ENCODE assay signal across 9 cellular contexts in genomic region chr20:11229772-11230171, GRCh38.
DNase-seq lines count a peak whose midpoint lies in the region; TF ChIP-seq lines count a peak whose summit lies in the region.
"Had no signal": no experiment of that assay in that cellular context is flagged by ENCODE, and none has a peak within 500 bp of the region (broad histone marks: within the 10 kb centered on the region; RNA-seq: fewer than 3 reads in every experiment).

No MANE protein-coding gene starts in this region.

- CTCF ChIA-PET in SK-N-SH (lab: Yijun Ruan, JAX) = no interaction called here
- CTCF ChIA-PET in activated naive CD4-positive, alpha-beta T cell treated with anti-CD3 and anti-CD28 coated beads for 36 hours (lab: Charles Lee) = no interaction called here

- 6% methylated on average over 3 of the region's 3 CpGs for WGBS in SK-N-SH (ENCODE audit: low lambda C conversion rate)

- POLR2A ChIA-PET in SK-N-SH (lab: Yijun Ruan, JAX) = no interaction called here

- H3K4me1 ChIP-seq in SK-N-SH (ENCODE audit: control insufficient read depth in 1 of 2, insufficient read depth in 2 of 2, low read depth in 1 of 2, low read length in 1 of 2) (peaks cover 4 to 11% of the 10 kb centered on the region in 2 experiments; a peak in 3 of 4 replicates), cardiac muscle cell (ENCODE audit: low read depth) (peaks cover 12% of the 10 kb centered on the region), skeletal muscle satellite cell (ENCODE audit: control insufficient read depth, insufficient read depth, low read length) (peaks cover 24% of the 10 kb centered on the region)

- peaks cover 15% of the 10 kb centered on the region; the same call in 1 of the 2 replicates for H3K4me1 Mint-ChIP-seq in HFFc6 (ENCODE audit: low read depth)
- H3K4me1 Mint-ChIP-seq in activated naive CD4-positive, alpha-beta T cell treated with anti-CD3 and anti-CD28 coated beads for 36 hours (ENCODE audit: low read depth) = no peaks in the 10 kb centered on the region

- TF ChIP-seq EP300 in SK-N-SH (IDR thresholded peaks at IDR 0.05; ENCODE audit: borderline replicate concordance in 1 of 2, low read depth in 1 of 2, low read length in 1 of 2) = peak in 1 of 2 experiments; percentile 39; a peak in 1 of 4 replicates

- no peaks in the 10 kb centered on the region; the same call in 1 of the 2 replicates for H3K27me3 Mint-ChIP-seq in HFFc6 (ENCODE audit: insufficient read depth)
- no peaks in the 10 kb centered on the region for H3K27me3 Mint-ChIP-seq in activated naive CD4-positive, alpha-beta T cell treated with anti-CD3 and anti-CD28 coated beads for 36 hours (ENCODE audit: low read depth)

- no peaks in the 10 kb centered on the region; the same call in 1 of the 2 replicates for H3K9me3 Mint-ChIP-seq in HFFc6
- H3K9me3 Mint-ChIP-seq in activated naive CD4-positive, alpha-beta T cell treated with anti-CD3 and anti-CD28 coated beads for 36 hours = no peaks in the 10 kb centered on the region

- DNase-seq in HFFc6 = peak; percentile 85
- DNase-seq in SK-N-SH = no peak
- DNase-seq in cardiac muscle cell (ENCODE audit: low read depth in 1 of 2, low spot score in 1 of 2) = peak; percentile 46 to 98
- DNase-seq in effector CD4-positive, alpha-beta T cell = no peak
- no peak for DNase-seq in GDM1 (lab: John Stamatoyannopoulos, UW)
- no peak for DNase-seq in activated gamma-delta T cell (lab: John Stamatoyannopoulos, UW)
- DNase-seq in activated naive CD4-positive, alpha-beta T cell treated with anti-CD3 and anti-CD28 coated beads for 36 hours = no peak
- DNase-seq: cortex of kidney had no signal

- peak overlapping the region; percentile 45 for H3K4me2 ChIP-seq in SK-N-SH
- peak overlapping the region; percentile 77 for H3K4me2 ChIP-seq in skeletal muscle satellite cell (ENCODE audit: low read length)

- H3K9ac ChIP-seq in SK-N-SH (peak overlapping the region; percentile 18; the same call in 1 of the 2 replicates), skeletal muscle satellite cell (ENCODE audit: low read depth, low read length) (peak overlapping the region; percentile 59)

- intact Hi-C loops in activated naive CD4-positive, alpha-beta T cell treated with anti-CD3 and anti-CD28 coated beads for 36 hours (cut with micrococcal nuclease) = no loop called here

- peak overlapping the region; percentile 61 for H2AFZ ChIP-seq in SK-N-SH (ENCODE audit: low read depth)

- peak overlapping the region; percentile 47; the same call in 1 of the 2 replicates for H3K4me3 Mint-ChIP-seq in HFFc6
- H3K4me3 Mint-ChIP-seq in activated naive CD4-positive, alpha-beta T cell treated with anti-CD3 and anti-CD28 coated beads for 36 hours = no peak overlapping the region

- no peaks in the 10 kb centered on the region for H3K9me3 ChIP-seq in SK-N-SH
- H3K9me3 ChIP-seq in cardiac muscle cell (ENCODE audit: low read depth) = no peaks in the 10 kb centered on the region
- H3K9me3 ChIP-seq in skeletal muscle satellite cell (replicated peaks; ENCODE audit: low read length) = no peaks in the 10 kb centered on the region

- TF ChIP-seq CTCF in HFFc6 (IDR thresholded peaks at IDR 0.05) (no peak), SK-N-SH (IDR thresholded peaks at IDR 0.05) (no peak), cardiac muscle cell (IDR thresholded peaks at IDR 0.05; ENCODE audit: low read depth, low read length) (no peak)

- H3K27ac ChIP-seq in SK-N-SH (ENCODE audit: low read depth in 2 of 2, low read length in 1 of 2) (peak overlapping the region; percentile 22 to 74), cardiac muscle cell (peak overlapping the region; percentile 37)

- H3K27ac Mint-ChIP-seq in HFFc6 = peak overlapping the region; percentile 68; the same call in 1 of the 2 replicates
- no peak overlapping the region for H3K27ac Mint-ChIP-seq in activated naive CD4-positive, alpha-beta T cell treated with anti-CD3 and anti-CD28 coated beads for 36 hours

- H3K36me3 ChIP-seq in SK-N-SH (replicated peaks in 1 of 2; ENCODE audit: control insufficient read depth in 1 of 2, insufficient read depth in 2 of 2, low read length in 1 of 2) = no peaks in the 10 kb centered on the region
- H3K36me3 ChIP-seq in cardiac muscle cell = no peaks in the 10 kb centered on the region
- H3K36me3 ChIP-seq in skeletal muscle satellite cell (ENCODE audit: insufficient read depth, low read length) = no peaks in the 10 kb centered on the region

- TF ChIP-seq RAD21 in SK-N-SH (IDR thresholded peaks at IDR 0.05; ENCODE audit: low read length) = no peak

- no peaks in the 10 kb centered on the region for H3K36me3 Mint-ChIP-seq in HFFc6 (ENCODE audit: low read depth)
- no peaks in the 10 kb centered on the region for H3K36me3 Mint-ChIP-seq in activated naive CD4-positive, alpha-beta T cell treated with anti-CD3 and anti-CD28 coated beads for 36 hours (ENCODE audit: low read depth)

- H3K27me3 ChIP-seq in SK-N-SH (ENCODE audit: insufficient read depth) (no peaks in the 10 kb centered on the region), cardiac muscle cell (no peaks in the 10 kb centered on the region), skeletal muscle satellite cell (ENCODE audit: control insufficient read depth, insufficient read depth, low read length) (no peaks in the 10 kb centered on the region)

- H3K9me2 ChIP-seq in SK-N-SH = no peaks in the 10 kb centered on the region

- no peaks in the 10 kb centered on the region for H4K20me1 ChIP-seq in SK-N-SH (ENCODE audit: insufficient read depth)

- H3K4me3 ChIP-seq in SK-N-SH (ENCODE audit: low read depth in 2 of 2, low read length in 1 of 2) = no peak overlapping the region
- H3K4me3 ChIP-seq in cardiac muscle cell = no peak overlapping the region
- no peak overlapping the region for H3K4me3 ChIP-seq in skeletal muscle satellite cell (ENCODE audit: low read length)

- no peaks in the 10 kb centered on the region for H3K79me2 ChIP-seq in SK-N-SH (ENCODE audit: insufficient read depth)

- peaks cover 9% of the 10 kb centered on the region for H3F3A ChIP-seq in SK-N-SH (replicated peaks; ENCODE audit: insufficient read depth)

TF ChIP-seq in SK-N-SH, 30 proteins besides CTCF, POLR2A, EP300 and RAD21:
- TF ChIP-seq GABPA (IDR thresholded peaks at IDR 0.05; ENCODE audit: low read depth) (no peak), NFIC (IDR thresholded peaks at IDR 0.05; ENCODE audit: borderline replicate concordance) (peak; percentile 33; the same call in 1 of the 2 replicates), FOSL2 (IDR thresholded peaks at IDR 0.05; ENCODE audit: borderline replicate concordance, low read depth) (no peak; the same call in 1 of the 2 replicates), JUND (IDR thresholded peaks at IDR 0.05) (peak; percentile 27; the same call in 1 of the 2 replicates), USF2 (IDR thresholded peaks at IDR 0.05; ENCODE audit: borderline replicate concordance, low read depth, low read length) (no peak), TCF12 (IDR thresholded peaks at IDR 0.05) (peak; percentile 37; the same call in 1 of the 2 replicates), TEAD4 (IDR thresholded peaks at IDR 0.05; ENCODE audit: borderline replicate concordance, insufficient read depth) (0 out of 2 replicates have a peak, but pooled peaks have one; percentile 23)

Comparison
In these comparisons a context has a peak if more than half of its experiments do, and no peak if none do; other contexts are left out.
1. DNase-seq: peak in HFFc6 (single experiment) and cardiac muscle cell (2 of 2); none in SK-N-SH (single experiment), effector CD4-positive, alpha-beta T cell (single experiment), GDM1 (single experiment), activated gamma-delta T cell (single experiment) and activated naive CD4-positive, alpha-beta T cell treated with anti-CD3 and anti-CD28 coated beads for 36 hours (single experiment).